In genomic region chr11:65383778-65384177, GRCh38 we compare ENCODE assay signal across 9 cellular contexts. TPM values are rescaled to one million over a fixed set of nuclear protein-coding genes. Genes with fewer than 3 reads are reported as not detected.
A peak's percentile ranks its signal among the peaks of the same experiment; 100 is the strongest.
DNase-seq lines count a peak whose midpoint lies in the region; ATAC-seq and TF ChIP-seq lines count a peak whose summit lies in the region.
"Had no signal": no experiment of that assay in that cellular context is flagged by ENCODE, and none has a peak within 500 bp of the region (broad histone marks: within the 10 kb centered on the region; RNA-seq: fewer than 3 reads in every experiment).

No MANE protein-coding gene starts in this region.

- no peaks in the 10 kb centered on the region for H3K27me3 Mint-ChIP-seq in naive thymus-derived CD8-positive, alpha-beta T cell

- H3K9me3 Mint-ChIP-seq in naive thymus-derived CD8-positive, alpha-beta T cell, result no peaks in the 10 kb centered on the region

- no peak for TF ChIP-seq POLR2A in vagina (IDR thresholded peaks at IDR 0.05)

- H3K4me1 ChIP-seq in left ventricle myocardium inferior, result peaks cover 83% of the 10 kb centered on the region
- H3K4me1 ChIP-seq in vagina, result peaks cover 83% of the 10 kb centered on the region

- H3K27ac ChIP-seq in left ventricle myocardium inferior (replicated peaks) (peak overlapping the region; percentile 97), caudate nucleus (ENCODE audit: low read depth, low read length) (peak overlapping the region; percentile 68), vagina (peak overlapping the region; percentile 98)

- peaks cover 0 to 4% (median 0%) of the 10 kb centered on the region in 3 donors for H3K36me3 Mint-ChIP-seq in naive thymus-derived CD8-positive, alpha-beta T cell

- peak overlapping the region in 9 of 10 donors; percentile 53 to 94 (median 67) for H3K4me3 Mint-ChIP-seq in naive thymus-derived CD8-positive, alpha-beta T cell

- ATAC-seq in left ventricle myocardium superior, result no peak
- ATAC-seq in naive thymus-derived CD8-positive, alpha-beta T cell, result no peak

- peaks cover 33 to 76% (median 70%) of the 10 kb centered on the region in 4 donors for H3K4me1 Mint-ChIP-seq in naive thymus-derived CD8-positive, alpha-beta T cell

- H3K27me3 ChIP-seq in left ventricle myocardium inferior (ENCODE audit: low read depth), result no peaks in the 10 kb centered on the region
- no peaks in the 10 kb centered on the region for H3K27me3 ChIP-seq in vagina

- H3K36me3 ChIP-seq in left ventricle myocardium inferior, result no peaks in the 10 kb centered on the region
- peaks cover 0 to 4% of the 10 kb centered on the region in 2 donors for H3K36me3 ChIP-seq in vagina

- no peak overlapping the region for H3K4me3 ChIP-seq in left ventricle myocardium inferior
- no peak overlapping the region for H3K4me3 ChIP-seq in vagina

- POLR2A ChIA-PET in naive thymus-derived CD8-positive, alpha-beta T cell (lab: Charles Lee), result interaction anchor here (0.6 to 17.5 kb wide), 8 partner anchors 17 to 143 kb away, joined by 3 to 396 read pairs (median 4); partner anchors contain the start of genes MALAT1 and NEAT1

- H3K27ac Mint-ChIP-seq in naive thymus-derived CD8-positive, alpha-beta T cell, result peak overlapping the region; percentile 93 to 100 (median 99)

- H3K9me3 ChIP-seq in left ventricle myocardium inferior (replicated peaks) (no peaks in the 10 kb centered on the region), vagina (no peaks in the 10 kb centered on the region)

- intact Hi-C loops in left ventricle myocardium inferior (cut with micrococcal nuclease) (no loop called here), left ventricle myocardium superior (cut with micrococcal nuclease) (no loop called here), vagina (cut with DNase I) (loop anchor here (5.0 kb wide), 1 partner anchor 34 kb away; no protein-coding TSS in a partner anchor)

- TF ChIP-seq CTCF in left ventricle myocardium inferior (IDR thresholded peaks at IDR 0.05; ENCODE audit: borderline replicate concordance) (no peak), vagina (IDR thresholded peaks at IDR 0.05) (no peak)

- no peak for DNase-seq in left ventricle myocardium inferior
- no peak for DNase-seq in left ventricle myocardium superior
- no peak for DNase-seq in caudate nucleus (lab: John Stamatoyannopoulos, UW)
- peak in 1 of 10 donors; percentile 35 for DNase-seq in naive thymus-derived CD8-positive, alpha-beta T cell
- no peak for DNase-seq in vagina (ENCODE audit: extremely low spot score in 2 of 2)
- DNase-seq in RPMI8226, result no peak
- no peak for DNase-seq in central memory CD4-positive, alpha-beta T cell
- DNase-seq in pons (ENCODE audit: low spot score), result no peak
- DNase-seq: midbrain had no signal

RNA-seq across cellular contexts. Expression of gene SLC25A45, which starts 1.3 kb away (rescaled TPM):
- total RNA-seq in left ventricle myocardium inferior (5.0 TPM), left ventricle myocardium superior (4.6 TPM), vagina (2.2 TPM)
- total RNA-seq in naive thymus-derived CD8-positive, alpha-beta T cell, result 10 to 100 TPM; 22.2 to 23.4 TPM
- polyA plus RNA-seq in naive thymus-derived CD8-positive, alpha-beta T cell, result 10 to 100 TPM; 10.8 to 19.2 (median 11.0) TPM

RNA-seq across cellular contexts. Expression of gene FRMD8, which starts 2.7 kb away (rescaled TPM):
- 8.4 TPM for total RNA-seq in left ventricle myocardium inferior
- 9.7 TPM for total RNA-seq in left ventricle myocardium superior
- total RNA-seq in naive thymus-derived CD8-positive, alpha-beta T cell, result 10 to 100 TPM; 48.6 to 55.0 TPM
- 10 to 100 TPM; 34.5 to 42.6 (median 35.4) TPM for polyA plus RNA-seq in naive thymus-derived CD8-positive, alpha-beta T cell
- total RNA-seq in vagina, result 53.3 TPM

RNA-seq across cellular contexts. Expression of gene TIGD3, which starts 29.2 kb away (rescaled TPM):
- total RNA-seq in left ventricle myocardium inferior, result 0.44 TPM
- total RNA-seq in left ventricle myocardium superior, result 0.97 TPM
- total RNA-seq in naive thymus-derived CD8-positive, alpha-beta T cell, result 1 to 10 TPM; 1.5 to 1.9 TPM
- under 1 TPM; 0.15 to 0.67 (median 0.21) TPM for polyA plus RNA-seq in naive thymus-derived CD8-positive, alpha-beta T cell
- total RNA-seq in vagina, result not detected

RNA-seq across cellular contexts. Expression of gene NEAT1, which starts 38.8 kb away (rescaled TPM):
- total RNA-seq in left ventricle myocardium inferior, result 405 TPM
- total RNA-seq in left ventricle myocardium superior, result 508 TPM
- total RNA-seq in naive thymus-derived CD8-positive, alpha-beta T cell, result 100 to 1,000 TPM; 375 to 414 TPM
- polyA plus RNA-seq in naive thymus-derived CD8-positive, alpha-beta T cell, result 1 to 10 TPM; 1.3 to 2.9 (median 1.9) TPM
- total RNA-seq in vagina, result 857 TPM

RNA-seq across cellular contexts. Expression of gene DPF2, which starts 50.1 kb away (rescaled TPM):
- total RNA-seq in left ventricle myocardium inferior, result 40.6 TPM
- total RNA-seq in left ventricle myocardium superior, result 53.9 TPM
- total RNA-seq in naive thymus-derived CD8-positive, alpha-beta T cell, result 100 to 1,000 TPM in 1 of 2 experiments, 10 to 100 TPM in 1; 96.5 to 100 TPM
- 10 to 100 TPM; 48.3 to 64.9 (median 51.3) TPM for polyA plus RNA-seq in naive thymus-derived CD8-positive, alpha-beta T cell
- 33.1 TPM for total RNA-seq in vagina
